1 cellular context compared by ENCODE assay signal in the genomic region with DNA sequence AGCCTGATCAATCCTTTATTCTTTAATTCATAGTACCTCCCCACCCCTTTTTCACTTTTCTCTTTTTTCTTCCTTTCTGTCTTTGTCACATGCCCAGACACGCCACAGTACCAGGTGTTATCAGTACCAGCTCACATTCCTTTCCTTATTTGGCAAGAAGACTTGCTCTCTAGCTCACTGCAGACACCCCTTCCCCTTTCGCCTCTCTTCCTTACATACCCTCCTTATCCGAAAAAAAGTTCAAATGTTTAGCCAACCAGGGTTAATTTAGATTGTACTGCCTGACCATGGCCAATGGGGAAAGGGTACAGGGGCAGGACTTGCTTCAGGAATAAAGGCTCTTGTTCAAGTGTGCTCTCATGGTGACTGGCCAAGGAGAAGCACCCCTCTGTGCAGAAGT.
TF ChIP-seq lines count a peak whose summit lies in the region.

No MANE protein-coding gene starts in this region.

TF ChIP-seq in HEK293, 187 proteins besides CTCF, POLR2A, EP300 and RAD21:
- TF ChIP-seq, protein P1, sequence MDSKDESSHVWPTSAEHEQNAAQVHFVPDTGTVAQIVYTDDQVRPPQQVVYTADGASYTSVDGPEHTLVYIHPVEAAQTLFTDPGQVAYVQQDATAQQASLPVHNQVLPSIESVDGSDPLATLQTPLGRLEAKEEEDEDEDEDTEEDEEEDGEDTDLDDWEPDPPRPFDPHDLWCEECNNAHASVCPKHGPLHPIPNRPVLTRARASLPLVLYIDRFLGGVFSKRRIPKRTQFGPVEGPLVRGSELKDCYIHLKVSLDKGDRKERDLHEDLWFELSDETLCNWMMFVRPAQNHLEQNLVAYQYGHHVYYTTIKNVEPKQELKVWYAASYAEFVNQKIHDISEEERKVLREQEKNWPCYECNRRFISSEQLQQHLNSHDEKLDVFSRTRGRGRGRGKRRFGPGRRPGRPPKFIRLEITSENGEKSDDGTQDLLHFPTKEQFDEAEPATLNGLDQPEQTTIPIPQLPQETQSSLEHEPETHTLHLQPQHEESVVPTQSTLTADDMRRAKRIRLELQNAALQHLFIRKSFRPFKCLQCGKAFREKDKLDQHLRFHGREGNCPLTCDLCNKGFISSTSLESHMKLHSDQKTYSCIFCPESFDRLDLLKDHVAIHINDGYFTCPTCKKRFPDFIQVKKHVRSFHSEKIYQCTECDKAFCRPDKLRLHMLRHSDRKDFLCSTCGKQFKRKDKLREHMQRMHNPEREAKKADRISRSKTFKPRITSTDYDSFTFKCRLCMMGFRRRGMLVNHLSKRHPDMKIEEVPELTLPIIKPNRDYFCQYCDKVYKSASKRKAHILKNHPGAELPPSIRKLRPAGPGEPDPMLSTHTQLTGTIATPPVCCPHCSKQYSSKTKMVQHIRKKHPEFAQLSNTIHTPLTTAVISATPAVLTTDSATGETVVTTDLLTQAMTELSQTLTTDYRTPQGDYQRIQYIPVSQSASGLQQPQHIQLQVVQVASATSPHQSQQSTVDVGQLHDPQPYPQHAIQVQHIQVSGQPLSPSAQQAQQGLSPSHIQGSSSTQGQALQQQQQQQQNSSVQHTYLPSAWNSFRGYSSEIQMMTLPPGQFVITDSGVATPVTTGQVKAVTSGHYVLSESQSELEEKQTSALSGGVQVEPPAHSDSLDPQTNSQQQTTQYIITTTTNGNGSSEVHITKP (tag by site-specific recombination; IDR thresholded peaks at IDR 0.05) = peak; percentile 50; the same call in 1 of the 2 replicates
- TF ChIP-seq, protein P2, sequence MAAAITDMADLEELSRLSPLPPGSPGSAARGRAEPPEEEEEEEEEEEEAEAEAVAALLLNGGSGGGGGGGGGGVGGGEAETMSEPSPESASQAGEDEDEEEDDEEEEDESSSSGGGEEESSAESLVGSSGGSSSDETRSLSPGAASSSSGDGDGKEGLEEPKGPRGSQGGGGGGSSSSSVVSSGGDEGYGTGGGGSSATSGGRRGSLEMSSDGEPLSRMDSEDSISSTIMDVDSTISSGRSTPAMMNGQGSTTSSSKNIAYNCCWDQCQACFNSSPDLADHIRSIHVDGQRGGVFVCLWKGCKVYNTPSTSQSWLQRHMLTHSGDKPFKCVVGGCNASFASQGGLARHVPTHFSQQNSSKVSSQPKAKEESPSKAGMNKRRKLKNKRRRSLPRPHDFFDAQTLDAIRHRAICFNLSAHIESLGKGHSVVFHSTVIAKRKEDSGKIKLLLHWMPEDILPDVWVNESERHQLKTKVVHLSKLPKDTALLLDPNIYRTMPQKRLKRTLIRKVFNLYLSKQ (tag by site-specific recombination; IDR thresholded peaks at IDR 0.05; ENCODE audit: borderline replicate concordance) = no peak
- TF ChIP-seq ZNF335 (tag by site-specific recombination; conservative IDR thresholded peaks at IDR 0.05) = peak; percentile 14; the same call in 1 of the 2 replicates
- TF ChIP-seq, protein P3, sequence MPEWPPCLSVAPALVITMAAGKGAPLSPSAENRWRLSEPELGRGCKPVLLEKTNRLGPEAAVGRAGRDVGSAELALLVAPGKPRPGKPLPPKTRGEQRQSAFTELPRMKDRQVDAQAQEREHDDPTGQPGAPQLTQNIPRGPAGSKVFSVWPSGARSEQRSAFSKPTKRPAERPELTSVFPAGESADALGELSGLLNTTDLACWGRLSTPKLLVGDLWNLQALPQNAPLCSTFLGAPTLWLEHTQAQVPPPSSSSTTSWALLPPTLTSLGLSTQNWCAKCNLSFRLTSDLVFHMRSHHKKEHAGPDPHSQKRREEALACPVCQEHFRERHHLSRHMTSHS (tag by site-specific recombination; IDR thresholded peaks at IDR 0.05) = no peak
